Comparison of ENCODE assay signal across 1 cellular context in genomic region chr4:147535161-147535560, GRCh38.
TF ChIP-seq lines count a peak whose summit lies in the region.

No MANE protein-coding gene starts in this region.

TF ChIP-seq in WTC11, 78 proteins besides CTCF, POLR2A, EP300 and RAD21 (continued from another document):
- TF ChIP-seq CDX4 (CRISPR knock-in tag; IDR thresholded peaks at IDR 0.05; ENCODE audit: borderline replicate concordance) (no peak), CBFB (CRISPR knock-in tag; IDR thresholded peaks at IDR 0.05; ENCODE audit: low read depth) (no peak), NFATC4 (CRISPR knock-in tag; IDR thresholded peaks at IDR 0.05) (no peak)
